In the genomic region with DNA sequence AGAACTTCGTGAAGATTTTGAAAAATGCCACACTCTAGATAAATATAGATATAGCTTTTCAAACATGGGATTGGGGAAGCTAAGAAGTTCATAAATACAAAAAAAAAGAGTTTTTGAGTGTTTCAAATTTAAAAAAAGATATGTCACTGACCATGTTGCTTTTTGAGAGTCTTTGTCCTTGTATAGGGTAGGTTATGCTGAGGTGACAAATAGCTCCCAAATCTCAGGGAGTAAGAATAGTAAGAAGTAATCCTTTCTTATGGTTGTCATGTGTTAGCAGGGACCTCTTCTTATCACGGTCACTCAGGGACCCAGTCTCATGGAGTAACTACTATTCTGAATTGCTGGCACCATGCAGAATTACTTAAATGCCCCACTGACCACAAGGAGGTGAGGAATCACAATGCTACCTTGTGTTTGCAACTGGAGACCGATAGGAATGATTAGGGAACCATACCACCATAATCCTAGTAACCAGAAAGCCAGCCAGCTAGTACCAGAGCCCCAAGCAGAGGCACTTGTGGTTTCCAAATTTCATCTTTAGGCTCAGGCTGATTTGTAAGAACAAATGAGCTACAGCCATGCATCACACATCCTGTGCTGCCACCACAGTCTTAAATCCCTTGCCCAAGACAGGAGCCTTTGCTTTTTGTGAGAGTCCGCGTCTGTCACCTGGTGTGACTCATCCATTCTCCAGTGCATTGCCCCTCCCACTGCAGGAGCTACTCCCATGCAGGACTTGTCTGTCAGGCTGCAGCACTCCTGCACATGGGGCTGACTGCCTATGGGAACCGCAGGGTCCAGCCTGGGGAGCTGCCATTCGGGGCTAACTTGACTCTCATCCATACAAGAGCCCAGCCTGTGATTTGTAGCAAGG, we compare ENCODE assay signal across 9 cellular contexts. TPM values are rescaled to one million over a fixed set of nuclear protein-coding genes. Genes with fewer than 3 reads are reported as not detected.
A peak's percentile ranks its signal among the peaks of the same experiment; 100 is the strongest.
DNase-seq lines count a peak whose midpoint lies in the region; ATAC-seq, FAIRE-seq and TF ChIP-seq lines count a peak whose summit lies in the region.
"Had no signal": no experiment of that assay in that cellular context is flagged by ENCODE, and none has a peak within 500 bp of the region (broad histone marks: within the 10 kb centered on the region; RNA-seq: fewer than 3 reads in every experiment).

No MANE protein-coding gene starts in this region.

- H3K4me1 ChIP-seq in mucosa of descending colon (ENCODE audit: low read depth), result peaks cover 5% of the 10 kb centered on the region

- H3K9me3 ChIP-seq in mucosa of descending colon, result no peaks in the 10 kb centered on the region

- intact Hi-C loops in mucosa of descending colon (cut with DNase I, micrococcal nuclease), result no loop called here

- TF ChIP-seq CTCF in mucosa of descending colon (IDR thresholded peaks at IDR 0.05), result no peak

- peaks cover 11% of the 10 kb centered on the region for H3K4me1 Mint-ChIP-seq in activated naive CD4-positive, alpha-beta T cell treated with anti-CD3 and anti-CD28 coated beads, Interleukin-2, amount 10 ng/mL, durations not matched to agents 7 days and 5 days

- no peaks in the 10 kb centered on the region for H3K9me3 Mint-ChIP-seq in activated naive CD4-positive, alpha-beta T cell treated with anti-CD3 and anti-CD28 coated beads, Interleukin-2, amount 10 ng/mL, durations not matched to agents 7 days and 5 days

- no peak for FAIRE-seq in frontal cortex (lab: Jason Lieb, UNC)
- FAIRE-seq: colon had no signal

- peak; percentile 61 for DNase-seq in LoVo (ENCODE audit: low spot score)
- DNase-seq in activated naive CD4-positive, alpha-beta T cell treated with anti-CD3 and anti-CD28 coated beads, Interleukin-2, amount 10 ng/mL, durations not matched to agents 7 days and 5 days, result peak; percentile 58
- peak; percentile 53 to 58 (median 54) for DNase-seq in mucosa of descending colon
- no peak for DNase-seq in frontal cortex (ENCODE audit: low spot score in 2 of 2)
- no peak for DNase-seq in cerebellar cortex (ENCODE audit: low spot score)
- no peak for DNase-seq in substantia nigra (lab: John Stamatoyannopoulos, UW)

- peak; percentile 46 for ATAC-seq in GM18867 (IDR thresholded peaks at IDR 0.05; ENCODE audit: unreplicated experiment)
- ATAC-seq in mucosa of descending colon, result peak; percentile 95
- ATAC-seq in GM21447 (IDR thresholded peaks at IDR 0.05; ENCODE audit: unreplicated experiment), result no peak

- H3K27ac Mint-ChIP-seq in activated naive CD4-positive, alpha-beta T cell treated with anti-CD3 and anti-CD28 coated beads, Interleukin-2, amount 10 ng/mL, durations not matched to agents 7 days and 5 days, result no peak overlapping the region

- no peak overlapping the region for H3K27ac ChIP-seq in substantia nigra (ENCODE audit: low read depth, low read length, poor library complexity, severe bottlenecking)

- no peaks in the 10 kb centered on the region for H3K36me3 Mint-ChIP-seq in activated naive CD4-positive, alpha-beta T cell treated with anti-CD3 and anti-CD28 coated beads, Interleukin-2, amount 10 ng/mL, durations not matched to agents 7 days and 5 days

- CTCF ChIA-PET in activated naive CD4-positive, alpha-beta T cell treated with anti-CD3 and anti-CD28 coated beads, Interleukin-2, amount 10 ng/mL, durations not matched to agents 7 days and 5 days (lab: Charles Lee), result interaction anchor here (0.6 to 1.2 kb wide), 3 partner anchors 25 to 1769 kb away, joined by 3 to 5 read pairs (median 3); no protein-coding TSS in a partner anchor

- H3K4me3 Mint-ChIP-seq in activated naive CD4-positive, alpha-beta T cell treated with anti-CD3 and anti-CD28 coated beads, Interleukin-2, amount 10 ng/mL, durations not matched to agents 7 days and 5 days, result no peak overlapping the region

- no peak overlapping the region for H3K4me3 ChIP-seq in mucosa of descending colon

- H3K36me3 ChIP-seq in mucosa of descending colon (ENCODE audit: low read depth), result no peaks in the 10 kb centered on the region

- H3K27me3 Mint-ChIP-seq in activated naive CD4-positive, alpha-beta T cell treated with anti-CD3 and anti-CD28 coated beads, Interleukin-2, amount 10 ng/mL, durations not matched to agents 7 days and 5 days, result peaks cover 9% of the 10 kb centered on the region

RNA-seq across cellular contexts. Expression of gene ADGRF4, which starts 42.4 kb away (rescaled TPM):
- 1 to 10 TPM in 2 of 3 donors, under 1 TPM in 1; 0.79 to 3.9 (median 2.6) TPM for total RNA-seq in mucosa of descending colon
- not detected for total RNA-seq in frontal cortex

Comparison
In these comparisons a context has a peak if more than half of its experiments do, and no peak if none do; other contexts are left out.
1. DNase-seq: peak in LoVo (single experiment), activated naive CD4-positive, alpha-beta T cell treated with anti-CD3 and anti-CD28 coated beads, Interleukin-2, amount 10 ng/mL, durations not matched to agents 7 days and 5 days (single experiment) and mucosa of descending colon (3 of 3); none in frontal cortex (0 of 2), cerebellar cortex (single experiment) and substantia nigra (0 of 49).